Comparison of ENCODE assay signal across 21 cellular contexts in genomic region chr4:150080875-150081274, GRCh38. TPM values are rescaled to one million over a fixed set of nuclear protein-coding genes. Genes with fewer than 3 reads are reported as not detected.
DNase-seq lines count a peak whose midpoint lies in the region; ATAC-seq and TF ChIP-seq lines count a peak whose summit lies in the region.
"Had no signal": no experiment of that assay in that cellular context is flagged by ENCODE, and none has a peak within 500 bp of the region (broad histone marks: within the 10 kb centered on the region; RNA-seq: fewer than 3 reads in every experiment).

No MANE protein-coding gene starts in this region.

- H3K4me3 ChIP-seq in BLaER1 treated with 17β-estradiol and CSF1 and Interleukin-3, amounts not matched to agents 10 nM and 100 nM = no peak overlapping the region; a peak in 2 of 20 replicates
- H3K4me3 ChIP-seq in KMS-11 (IDR thresholded peaks at IDR 0.05; ENCODE audit: insufficient read depth, low read depth, low read length) (no peak overlapping the region), fibroblast of the aortic adventitia (ENCODE audit: low read depth, low read length) (peak overlapping the region; percentile 83), skeletal muscle cell (ENCODE audit: low read depth, low read length) (peak overlapping the region; percentile 78)
- H3K4me3 ChIP-seq: adrenal gland, HAP-1, spleen, testis had no signal

- peaks cover 0 to 35% (median 19%) of the 10 kb centered on the region in 10 experiments; a peak in 17 of 20 replicates for H3K4me1 ChIP-seq in BLaER1 treated with 17β-estradiol and CSF1 and Interleukin-3, amounts not matched to agents 10 nM and 100 nM
- peaks cover 40% of the 10 kb centered on the region for H3K4me1 ChIP-seq in KMS-11 (ENCODE audit: low read depth, poor library complexity, severe bottlenecking)
- H3K4me1 ChIP-seq: foreskin keratinocyte had no signal

- H3K4me3 Mint-ChIP-seq in T-cell = no peak overlapping the region

- 0 out of 22 replicates have a peak, but pooled peaks cover 0 to 6% (median 0%) of the 10 kb centered on the region in 11 experiments for H3K36me3 ChIP-seq in BLaER1 treated with 17β-estradiol and CSF1 and Interleukin-3, amounts not matched to agents 10 nM and 100 nM
- no peaks in the 10 kb centered on the region for H3K36me3 ChIP-seq in KMS-11 (ENCODE audit: insufficient read depth)
- H3K36me3 ChIP-seq: adrenal gland, HAP-1, spleen had no signal

- ATAC-seq in GM21786 (IDR thresholded peaks at IDR 0.05; ENCODE audit: unreplicated experiment) = no peak
- ATAC-seq in T-cell (replicated peaks in 1 of 4) = no peak
- ATAC-seq: foreskin keratinocyte, left colon had no signal

- peaks cover 0 to 8% (median 0%) of the 10 kb centered on the region in 11 experiments; a peak in 3 of 22 replicates for H3K27me3 ChIP-seq in BLaER1 treated with 17β-estradiol and CSF1 and Interleukin-3, amounts not matched to agents 10 nM and 100 nM
- H3K27me3 ChIP-seq in KMS-11 (ENCODE audit: insufficient read depth, low read depth) = no peaks in the 10 kb centered on the region
- H3K27me3 ChIP-seq: adrenal gland, testis had no signal

- H3K27ac ChIP-seq in BLaER1 treated with 17β-estradiol and CSF1 and Interleukin-3, amounts not matched to agents 10 nM and 100 nM = no peak overlapping the region
- no peak overlapping the region for H3K27ac ChIP-seq in KMS-11
- H3K27ac ChIP-seq: adrenal gland, foreskin keratinocyte, spleen, testis had no signal

- peaks cover 0 to 5% (median 4%) of the 10 kb centered on the region in 3 donors for H3K4me1 Mint-ChIP-seq in T-cell

- POLR2A ChIA-PET in T-cell (lab: Charles Lee) = no interaction called here

- H4K20me1 ChIP-seq in BLaER1 treated with 17β-estradiol and CSF1 and Interleukin-3, amounts not matched to agents 10 nM and 100 nM = peaks cover 0 to 17% (median 0%) of the 10 kb centered on the region in 11 experiments; a peak in 5 of 22 replicates
- H4K20me1 ChIP-seq in KMS-11 (ENCODE audit: insufficient read depth) = no peaks in the 10 kb centered on the region

- no peak overlapping the region for H3K9ac ChIP-seq in BLaER1 treated with 17β-estradiol and CSF1 and Interleukin-3, amounts not matched to agents 10 nM and 100 nM
- H3K9ac ChIP-seq in KMS-11 = no peak overlapping the region

- CTCF ChIA-PET in T-cell (lab: Charles Lee) = no interaction called here

- H3K9me3 Mint-ChIP-seq in T-cell = no peaks in the 10 kb centered on the region
- H3K9me3 Mint-ChIP-seq: activated T-helper 2 cell treated with anti-CD3 and anti-CD28 coated beads, Interferon-gamma antibody, Interleukin-2, Interleukin-4, amounts not matched to agents 10 μg/mL and 5 μg/mL and 100 μg/mL, durations not matched to agents 14 hours and 24 hours and 36 hours had no signal

- no peaks in the 10 kb centered on the region for H3K36me3 Mint-ChIP-seq in T-cell

- H3K79me2 ChIP-seq in KMS-11 (ENCODE audit: insufficient read depth, low read depth) = no peaks in the 10 kb centered on the region

- no peak overlapping the region for H3K27ac Mint-ChIP-seq in T-cell
- H3K27ac Mint-ChIP-seq: activated T-helper 2 cell treated with anti-CD3 and anti-CD28 coated beads, Interferon-gamma antibody, Interleukin-2, Interleukin-4, amounts not matched to agents 10 μg/mL and 5 μg/mL and 100 μg/mL, durations not matched to agents 14 hours and 24 hours and 36 hours had no signal

- H3K9me3 ChIP-seq in BLaER1 treated with 17β-estradiol and CSF1 and Interleukin-3, amounts not matched to agents 10 nM and 100 nM (replicated peaks in 1 of 11) = peaks cover 0 to 12% (median 0%) of the 10 kb centered on the region in 11 experiments; a peak in 4 of 22 replicates
- H3K9me3 ChIP-seq: adrenal gland, HAP-1, spleen, testis had no signal

- DNase-seq in fibroblast of the aortic adventitia (ENCODE audit: low read depth) (no peak), skeletal muscle cell (ENCODE audit: low read depth) (no peak), T-cell (no peak), RPMI8226 (no peak)
- DNase-seq: activated CD4-positive, CD25-positive, alpha-beta regulatory T cell; adrenal gland; foreskin keratinocyte; Kasumi-1; left colon; NCI-H1436; NCI-H226; posterior cingulate gyrus; Right ventricle myocardium superior; spleen; testis had no signal

- H3K27me3 Mint-ChIP-seq in T-cell = peaks cover 29 to 37% of the 10 kb centered on the region in 2 donors

- TF ChIP-seq CTCF in KMS-11 (conservative IDR thresholded peaks at IDR 0.05; ENCODE audit: low read depth, low read length) = no peak
- no peak for TF ChIP-seq CTCF in fibroblast of the aortic adventitia (IDR thresholded peaks at IDR 0.05; ENCODE audit: insufficient read depth, low read length)

- H2AFZ ChIP-seq in KMS-11 (ENCODE audit: low read depth) = no peak overlapping the region

- H3K4me2 ChIP-seq in BLaER1 treated with 17β-estradiol and CSF1 and Interleukin-3, amounts not matched to agents 10 nM and 100 nM = peak overlapping the region in 10 of 11 experiments; percentile 89 to 99 (median 98); a peak in 18 of 22 replicates
- H3K4me2 ChIP-seq in KMS-11 = 0 out of 2 replicates have a peak overlapping the region, but pooled peaks have one; percentile 8

RNA-seq across cellular contexts. Expression of gene DCLK2, which starts 2.6 kb away (rescaled TPM):
- 4.5 and 7.1 TPM in 2 replicates for total RNA-seq in fibroblast of the aortic adventitia (ENCODE audit: low replicate concordance)
- total RNA-seq in T-cell = under 1 TPM in 3 of 5 donors, not detected in 2; 0.10 to 0.35 (median 0.15) TPM
- total RNA-seq: activated CD8-positive, alpha-beta memory T cell treated with anti-CD3 and anti-CD28 coated beads for 36 hours had no signal

Comparison
In these comparisons a context has a peak if more than half of its experiments do, and no peak if none do; other contexts are left out.
1. H3K4me3 ChIP-seq: peak in fibroblast of the aortic adventitia (single experiment) and skeletal muscle cell (single experiment); none in BLaER1 treated with 17β-estradiol and CSF1 and Interleukin-3, amounts not matched to agents 10 nM and 100 nM (0 of 10) and KMS-11 (single experiment).